Comparison of ENCODE assay signal across 29 cellular contexts in genomic region chr1:159952932-159953331, GRCh38. TPM values are rescaled to one million over a fixed set of nuclear protein-coding genes. Genes with fewer than 3 reads are reported as not detected.
"Had no signal": no experiment of that assay in that cellular context is flagged by ENCODE, and none has a peak within 500 bp of the region (broad histone marks: within the 10 kb centered on the region; RNA-seq: fewer than 3 reads in every experiment).

No MANE protein-coding gene starts in this region.

- H3K36me3 Mint-ChIP-seq: activated CD4-positive, alpha-beta memory T cell treated with anti-CD3 and anti-CD28 coated beads for 36 hours; activated naive CD8-positive, alpha-beta T cell had no signal

- H3K4me1 Mint-ChIP-seq: activated CD4-positive, alpha-beta T cell treated with anti-CD3 and anti-CD28 coated beads for 36 hours; activated CD4-positive, alpha-beta T cell treated with anti-CD3 and anti-CD28 coated beads, Interleukin-2, amount 10 ng/mL, durations not matched to agents 24 days and 14 days; activated T-helper 17 cell treated with anti-CD3 and anti-CD28 coated beads, Interleukin-2, amount 50 U/mL, for 72 hours had no signal

- H3K9me3 ChIP-seq: esophagus muscularis mucosa, gastrocnemius medialis, heart left ventricle had no signal

- H3K27ac Mint-ChIP-seq: activated CD4-positive, alpha-beta memory T cell treated with anti-CD3 and anti-CD28 coated beads for 36 hours; activated CD4-positive, alpha-beta T cell treated with anti-CD3 and anti-CD28 coated beads for 36 hours; activated CD4-positive, alpha-beta T cell treated with anti-CD3 and anti-CD28 coated beads, Interleukin-2, amount 10 ng/mL, durations not matched to agents 24 days and 14 days; activated CD8-positive, alpha-beta T cell treated with anti-CD3 and anti-CD28 coated beads, Interleukin-2, amount 10 ng/mL, durations not matched to agents 7 days and 5 days; activated naive CD8-positive, alpha-beta T cell; activated T-helper 17 cell treated with anti-CD3 and anti-CD28 coated beads, Interleukin-2, amount 50 U/mL, for 72 hours had no signal

- ATAC-seq: activated CD4-positive, alpha-beta T cell treated with anti-CD3 and anti-CD28 coated beads for 36 hours; activated CD8-positive, alpha-beta T cell treated with anti-CD3 and anti-CD28 coated beads, Interleukin-2, amount 10 ng/mL, durations not matched to agents 7 days and 5 days; activated T-cell treated with anti-CD3 and anti-CD28 coated beads, Interleukin-2, amount 50 U/mL, for 4 hours; activated T-helper 17 cell treated with anti-CD3 and anti-CD28 coated beads, Interleukin-2, amount 50 U/mL, for 72 hours; foreskin keratinocyte; gastrocnemius medialis; heart left ventricle had no signal

- H3K4me1 ChIP-seq: gastrocnemius medialis had no signal

- DNase-seq: activated CD4-positive, alpha-beta memory T cell treated with anti-CD3 and anti-CD28 coated beads for 36 hours; activated CD4-positive, alpha-beta T cell treated with anti-CD3 and anti-CD28 coated beads for 36 hours; activated CD4-positive, alpha-beta T cell treated with anti-CD3 and anti-CD28 coated beads, Interleukin-2, amount 10 ng/mL, durations not matched to agents 24 days and 14 days; activated CD4-positive, CD25-positive, alpha-beta regulatory T cell; activated CD4-positive, CD25-positive, alpha-beta regulatory T cell treated with anti-CD3 and anti-CD28 coated beads, Interleukin-2, amount 50 U/mL, for 72 hours; activated CD8-positive, alpha-beta T cell treated with anti-CD3 and anti-CD28 coated beads, Interleukin-2, amount 10 ng/mL, durations not matched to agents 7 days and 5 days; activated effector memory CD4-positive, alpha-beta T cell treated with Interleukin-2 at 50 U/mL for 16 hours; activated gamma-delta T cell treated with Interleukin-2 at 50 U/mL for 16 hours; activated naive CD4-positive, alpha-beta T cell treated with anti-CD3 and anti-CD28 coated beads, Interleukin-2, amount 50 U/mL, for 16 hours; activated naive CD4-positive, alpha-beta T cell treated with Interleukin-2 at 50 U/mL for 16 hours; activated T-cell treated with anti-CD3 and anti-CD28 coated beads, Interleukin-2, amount 50 U/mL, for 4 hours; amniotic stem cell; anterior cingulate cortex; brain microvascular endothelial cell; caudate nucleus; cortex of kidney; effector CD8-positive, alpha-beta T cell; erythroblast; foreskin keratinocyte; gastrocnemius medialis; glutamatergic neuron; heart left ventricle; T-helper 2 cell had no signal

- H3K27me3 ChIP-seq: brain microvascular endothelial cell, foreskin keratinocyte had no signal

- H3K36me3 ChIP-seq: brain microvascular endothelial cell, esophagus muscularis mucosa, gastrocnemius medialis, heart left ventricle had no signal

- H3K9me3 Mint-ChIP-seq: activated CD4-positive, alpha-beta memory T cell treated with anti-CD3 and anti-CD28 coated beads for 36 hours; activated CD4-positive, alpha-beta T cell treated with anti-CD3 and anti-CD28 coated beads, Interleukin-2, amount 10 ng/mL, durations not matched to agents 24 days and 14 days; activated T-cell treated with anti-CD3 and anti-CD28 coated beads, Interleukin-2, amount 50 U/mL, for 4 hours; activated T-helper 17 cell treated with anti-CD3 and anti-CD28 coated beads, Interleukin-2, amount 50 U/mL, for 72 hours had no signal

- H3K4me3 Mint-ChIP-seq: activated CD4-positive, alpha-beta memory T cell treated with anti-CD3 and anti-CD28 coated beads for 36 hours; activated CD4-positive, alpha-beta T cell treated with anti-CD3 and anti-CD28 coated beads for 36 hours; activated CD4-positive, alpha-beta T cell treated with anti-CD3 and anti-CD28 coated beads, Interleukin-2, amount 10 ng/mL, durations not matched to agents 24 days and 14 days; activated CD8-positive, alpha-beta T cell treated with anti-CD3 and anti-CD28 coated beads, Interleukin-2, amount 10 ng/mL, durations not matched to agents 7 days and 5 days; activated naive CD8-positive, alpha-beta T cell; activated T-cell treated with anti-CD3 and anti-CD28 coated beads, Interleukin-2, amount 50 U/mL, for 4 hours; activated T-helper 17 cell treated with anti-CD3 and anti-CD28 coated beads, Interleukin-2, amount 50 U/mL, for 72 hours had no signal

- H3K27ac ChIP-seq: brain microvascular endothelial cell, esophagus muscularis mucosa, foreskin keratinocyte, gastrocnemius medialis, heart left ventricle had no signal

- H3K4me3 ChIP-seq: esophagus muscularis mucosa, gastrocnemius medialis, heart left ventricle had no signal

RNA-seq across cellular contexts. Expression of gene SLAMF9, which starts 1.1 kb away (rescaled TPM):
- total RNA-seq: activated CD4-positive, alpha-beta memory T cell treated with anti-CD3 and anti-CD28 coated beads for 36 hours; activated CD4-positive, alpha-beta T cell treated with anti-CD3 and anti-CD28 coated beads for 36 hours; activated CD4-positive, alpha-beta T cell treated with anti-CD3 and anti-CD28 coated beads, Interleukin-2, amount 10 ng/mL, durations not matched to agents 24 days and 14 days; activated CD8-positive, alpha-beta T cell treated with anti-CD3 and anti-CD28 coated beads, Interleukin-2, amount 10 ng/mL, durations not matched to agents 7 days and 5 days; activated T-cell treated with anti-CD3 and anti-CD28 coated beads, Interleukin-2, amount 50 U/mL, for 4 hours; activated T-helper 17 cell treated with anti-CD3 and anti-CD28 coated beads, Interleukin-2, amount 50 U/mL, for 72 hours; chondrocyte; dermis microvascular lymphatic vessel endothelial cell; esophagus muscularis mucosa; gastrocnemius medialis; T-helper 1 cell treated with Interleukin-12 subunit alpha and Interleukin-12 subunit beta and Interleukin-4 antibody, amounts not matched to agents 30 ng/mL and 1 ng/mL, for 36 hours had no signal

RNA-seq across cellular contexts. Expression of gene IGSF9, which starts 7.5 kb away (rescaled TPM):
- total RNA-seq: activated CD4-positive, alpha-beta T cell treated with anti-CD3 and anti-CD28 coated beads, Interleukin-2, amount 10 ng/mL, durations not matched to agents 24 days and 14 days; activated CD8-positive, alpha-beta T cell treated with anti-CD3 and anti-CD28 coated beads, Interleukin-2, amount 10 ng/mL, durations not matched to agents 7 days and 5 days; activated T-helper 17 cell treated with anti-CD3 and anti-CD28 coated beads, Interleukin-2, amount 50 U/mL, for 72 hours; chondrocyte; dermis microvascular lymphatic vessel endothelial cell; T-helper 1 cell treated with Interleukin-12 subunit alpha and Interleukin-12 subunit beta and Interleukin-4 antibody, amounts not matched to agents 30 ng/mL and 1 ng/mL, for 36 hours had no signal

RNA-seq across cellular contexts. Expression of gene CFAP45, which starts 53.0 kb away (rescaled TPM):
- total RNA-seq: gastrocnemius medialis had no signal
